Comparison of ENCODE assay signal across 21 cellular contexts in genomic region chr13:91157273-91158014, GRCh38.
"Had no signal": no experiment of that assay in that cellular context is flagged by ENCODE, and none has a peak within 500 bp of the region (broad histone marks: within the 10 kb centered on the region; RNA-seq: fewer than 3 reads in every experiment).

No MANE protein-coding gene starts in this region.

- H3K9me3 ChIP-seq: esophagus squamous epithelium, heart right ventricle, mucosa of descending colon, psoas muscle, right lobe of liver, tibial artery had no signal

- H3K4me1 ChIP-seq: esophagus squamous epithelium, foreskin keratinocyte, parathyroid adenoma, psoas muscle, right lobe of liver, tibial artery had no signal

- H3K27ac Mint-ChIP-seq: effector memory CD8-positive, alpha-beta T cell; naive thymus-derived CD8-positive, alpha-beta T cell; stimulated activated memory B cell treated with anti-CD40 and anti-IgM and Interleukin-4, amounts not matched to agents 10 μg/mL and 1 μg/mL and 100 μg/mL, for 72 hours; stimulated activated naive CD8-positive, alpha-beta T cell treated with anti-CD3 and anti-CD28 coated beads, Interleukin-15, Interleukin-2, amounts not matched to agents 100 ng/mL and 50 ng/mL, for 24 hours had no signal

- H2AFZ ChIP-seq: parathyroid adenoma had no signal

- H3K4me3 Mint-ChIP-seq: dendritic cell treated with granulocyte-macrophage colony-stimulating factor and Interleukin-4, amounts not matched to agents 40 ng/mL and 50 ng/mL, for 4 days; effector memory CD8-positive, alpha-beta T cell; naive thymus-derived CD8-positive, alpha-beta T cell; stimulated activated memory B cell treated with anti-CD40 and anti-IgM and Interleukin-4, amounts not matched to agents 10 μg/mL and 1 μg/mL and 100 μg/mL, for 72 hours; stimulated activated naive CD8-positive, alpha-beta T cell treated with anti-CD3 and anti-CD28 coated beads, Interleukin-15, Interleukin-2, amounts not matched to agents 100 ng/mL and 50 ng/mL, for 24 hours had no signal

- H3K4me1 Mint-ChIP-seq: naive thymus-derived CD8-positive, alpha-beta T cell; stimulated activated memory B cell treated with anti-CD40 and anti-IgM and Interleukin-4, amounts not matched to agents 10 μg/mL and 1 μg/mL and 100 μg/mL, for 72 hours had no signal

- H3K27me3 Mint-ChIP-seq: stimulated activated memory B cell treated with anti-CD40 and anti-IgM and Interleukin-4, amounts not matched to agents 10 μg/mL and 1 μg/mL and 100 μg/mL, for 72 hours had no signal

- DNase-seq: effector memory CD8-positive, alpha-beta T cell; esophagus squamous epithelium; foreskin keratinocyte; heart right ventricle; hypothalamus; islet precursor cell; mammary epithelial cell; mucosa of descending colon; naive thymus-derived CD8-positive, alpha-beta T cell; psoas muscle; retina; right lobe of liver; stimulated activated CD4-positive, alpha-beta T cell treated with anti-CD3 and anti-CD28 coated beads, Interleukin-1b, Interleukin-23, amount 100 ng/mL, for 48 hours; stimulated activated CD4-positive, alpha-beta T cell treated with anti-CD3 and anti-CD28 coated beads, Interleukin-4, amount 100 ng/mL, for 24 hours; tibial artery had no signal

- H3K9me3 Mint-ChIP-seq: dendritic cell treated with granulocyte-macrophage colony-stimulating factor and Interleukin-4, amounts not matched to agents 40 ng/mL and 50 ng/mL, for 4 days; effector memory CD8-positive, alpha-beta T cell; naive thymus-derived CD8-positive, alpha-beta T cell; stimulated activated memory B cell treated with anti-CD40 and anti-IgM and Interleukin-4, amounts not matched to agents 10 μg/mL and 1 μg/mL and 100 μg/mL, for 72 hours; stimulated activated naive CD8-positive, alpha-beta T cell treated with anti-CD3 and anti-CD28 coated beads, Interleukin-15, Interleukin-2, amounts not matched to agents 100 ng/mL and 50 ng/mL, for 24 hours had no signal

- H3K9ac ChIP-seq: parathyroid adenoma had no signal

- ATAC-seq: effector memory CD8-positive, alpha-beta T cell; foreskin keratinocyte; heart right ventricle; left lobe of liver; mucosa of descending colon; naive thymus-derived CD8-positive, alpha-beta T cell; psoas muscle; right lobe of liver; stimulated activated memory B cell treated with anti-CD40 and anti-IgM and Interleukin-4, amounts not matched to agents 10 μg/mL and 1 μg/mL and 100 μg/mL, for 72 hours had no signal

- H3K4me3 ChIP-seq: esophagus squamous epithelium, heart right ventricle, mucosa of descending colon, psoas muscle, right lobe of liver, tibial artery had no signal

- H3K79me2 ChIP-seq: parathyroid adenoma had no signal

- H3K27me3 ChIP-seq: foreskin keratinocyte, heart right ventricle, right lobe of liver had no signal

- H3K27ac ChIP-seq: epithelial cell of prostate, esophagus squamous epithelium, foreskin keratinocyte, heart right ventricle, parathyroid adenoma, psoas muscle, right lobe of liver, tibial artery had no signal

- H3K36me3 ChIP-seq: esophagus squamous epithelium, heart right ventricle, right lobe of liver, tibial artery had no signal

- H3K36me3 Mint-ChIP-seq: naive thymus-derived CD8-positive, alpha-beta T cell; stimulated activated memory B cell treated with anti-CD40 and anti-IgM and Interleukin-4, amounts not matched to agents 10 μg/mL and 1 μg/mL and 100 μg/mL, for 72 hours had no signal
